Comparison of ENCODE assay signal across 30 cellular contexts in genomic region chr15:65366122-65366892, GRCh38. TPM values are rescaled to one million over a fixed set of nuclear protein-coding genes. Genes with fewer than 3 reads are reported as not detected.
DNase-seq lines count a peak whose midpoint lies in the region; ATAC-seq and TF ChIP-seq lines count a peak whose summit lies in the region.
"Had no signal": no experiment of that assay in that cellular context is flagged by ENCODE, and none has a peak within 500 bp of the region (broad histone marks: within the 10 kb centered on the region; RNA-seq: fewer than 3 reads in every experiment).

No MANE protein-coding gene starts in this region.

- H3K9me2 ChIP-seq in GM23338 (ENCODE audit: insufficient read depth), result no peaks in the 10 kb centered on the region
- H3K9me2 ChIP-seq: SK-N-SH had no signal

- no peaks in the 10 kb centered on the region for H4K20me1 ChIP-seq in GM23338 (replicated peaks; ENCODE audit: insufficient read depth)

- H3K4me1 ChIP-seq in GM23338 (ENCODE audit: insufficient read depth) (peaks cover 83% of the 10 kb centered on the region), RWPE2 (ENCODE audit: insufficient read depth, poor library complexity, severe bottlenecking) (no peaks in the 10 kb centered on the region)
- H3K4me1 ChIP-seq: A549, psoas muscle, vagina had no signal

- peak overlapping the region; percentile 33; the same call in 1 of the 2 replicates for H3K4me3 ChIP-seq in GM23338
- H3K4me3 ChIP-seq in RWPE2 (ENCODE audit: severe bottlenecking), result no peak overlapping the region
- H3K4me3 ChIP-seq: A549, dorsolateral prefrontal cortex, psoas muscle, vagina had no signal

- peaks cover 20% of the 10 kb centered on the region for H3K36me3 Mint-ChIP-seq in GM23338 (ENCODE audit: low read depth)
- no peaks in the 10 kb centered on the region for H3K36me3 Mint-ChIP-seq in memory B cell
- H3K36me3 Mint-ChIP-seq in activated naive CD4-positive, alpha-beta T cell treated with anti-CD3 and anti-CD28 coated beads for 36 hours (ENCODE audit: low read depth), result no peaks in the 10 kb centered on the region
- H3K36me3 Mint-ChIP-seq: activated naive CD8-positive, alpha-beta T cell treated with anti-CD3 and anti-CD28 coated beads, Interleukin-2, amount 10 ng/mL, durations not matched to agents 7 days and 5 days had no signal

- CTCF ChIA-PET in activated naive CD4-positive, alpha-beta T cell treated with anti-CD3 and anti-CD28 coated beads for 36 hours (lab: Charles Lee), result interaction anchor here (0.6 to 1.3 kb wide), 2 partner anchors 19 to 342 kb away, joined by 3 to 4 read pairs; no protein-coding TSS in a partner anchor

- intact Hi-C loops in posterior vena cava (cut with DNase I), result no loop called here
- intact Hi-C loops in activated naive CD4-positive, alpha-beta T cell treated with anti-CD3 and anti-CD28 coated beads for 36 hours (cut with micrococcal nuclease), result no loop called here

- ATAC-seq in GM23338 (no peak), RWPE2 (ENCODE audit: low read depth) (no peak), memory B cell (ENCODE audit: low read depth) (no peak), HG03139 (IDR thresholded peaks at IDR 0.05; ENCODE audit: unreplicated experiment) (no peak), GM21737 (IDR thresholded peaks at IDR 0.05; ENCODE audit: unreplicated experiment) (no peak)
- ATAC-seq: A549; activated CD4-positive, alpha-beta T cell treated with anti-CD3 and anti-CD28 coated beads for 36 hours; psoas muscle had no signal

- H3K36me3 ChIP-seq in GM23338 (ENCODE audit: insufficient read depth) (no peaks in the 10 kb centered on the region), RWPE2 (ENCODE audit: low read depth) (no peaks in the 10 kb centered on the region)
- H3K36me3 ChIP-seq: neutrophil, vagina had no signal

- H3F3A ChIP-seq in GM23338 (replicated peaks; ENCODE audit: low read depth), result peaks cover 28% of the 10 kb centered on the region; the same call in 1 of the 2 replicates

- H2AFZ ChIP-seq in GM23338, result no peak overlapping the region

- H3K4me2 ChIP-seq in GM23338, result peak overlapping the region; percentile 73
- H3K4me2 ChIP-seq: A549, KMS-11, SK-N-SH had no signal

- H3K27ac Mint-ChIP-seq in GM23338, result peak overlapping the region; percentile 81
- H3K27ac Mint-ChIP-seq in memory B cell, result peak overlapping the region; percentile 12
- no peak overlapping the region for H3K27ac Mint-ChIP-seq in activated naive CD4-positive, alpha-beta T cell treated with anti-CD3 and anti-CD28 coated beads for 36 hours
- H3K27ac Mint-ChIP-seq: activated CD4-positive, alpha-beta T cell treated with anti-CD3 and anti-CD28 coated beads for 36 hours; activated naive CD8-positive, alpha-beta T cell treated with anti-CD3 and anti-CD28 coated beads, Interleukin-2, amount 10 ng/mL, durations not matched to agents 7 days and 5 days; CD4-positive, alpha-beta T cell; T-helper 1 cell treated with Interleukin-12 subunit alpha and Interleukin-12 subunit beta and Interleukin-4 antibody, amounts not matched to agents 30 μg/mL and 1 μg/mL, for 36 hours had no signal

- H3K27ac ChIP-seq in GM23338 (ENCODE audit: low read depth) (peak overlapping the region; percentile 85; the same call in 1 of the 2 replicates), RWPE2 (ENCODE audit: poor library complexity, severe bottlenecking) (no peak overlapping the region)
- H3K27ac ChIP-seq: A549, KMS-11, neutrophil, psoas muscle, vagina had no signal

- DNase-seq in GM23338 (ENCODE audit: low spot score) (peak; percentile 27), RWPE2 (ENCODE audit: low spot score) (peak; percentile 59), memory B cell (ENCODE audit: low spot score in 2 of 2) (no peak), posterior vena cava (ENCODE audit: low spot score) (peak; percentile 65)
- no peak for DNase-seq in activated naive CD4-positive, alpha-beta T cell treated with anti-CD3 and anti-CD28 coated beads for 36 hours
- no peak for DNase-seq in activated CD4-positive, alpha-beta T cell treated with anti-CD3 and anti-CD28 coated beads for 1 hour
- DNase-seq: activated CD4-positive, alpha-beta T cell treated with anti-CD3 and anti-CD28 coated beads for 36 hours; activated effector memory CD4-positive, alpha-beta T cell treated with anti-CD3 and anti-CD28 coated beads, Interleukin-2, amount 50 U/mL, for 16 hours; activated naive CD8-positive, alpha-beta T cell treated with anti-CD3 and anti-CD28 coated beads, Interleukin-2, amount 10 ng/mL, durations not matched to agents 7 days and 5 days; activated T-cell treated with anti-CD3 and anti-CD28 coated beads for 4 hours; CD4-positive, alpha-beta T cell; MV-4-11; NCI-H1436 treated with DMSO at 0.1 percent for 48 hours; NCI-H2107; NCI-H82; psoas muscle; SK-N-SH; stimulated activated naive CD4-positive, alpha-beta T cell treated with Interleukin-2 at 50 U/mL for 16 hours had no signal

- H3K79me2 ChIP-seq in GM23338 (replicated peaks; ENCODE audit: insufficient read depth), result peaks cover 12% of the 10 kb centered on the region; the same call in 1 of the 2 replicates

- no peaks in the 10 kb centered on the region for H3K9me3 ChIP-seq in RWPE2 (ENCODE audit: severe bottlenecking)
- H3K9me3 ChIP-seq: A549, neutrophil, psoas muscle, SK-N-SH, vagina had no signal

- H3K27me3 Mint-ChIP-seq in GM23338 (ENCODE audit: insufficient read depth, low read depth, poor library complexity) (peaks cover 25% of the 10 kb centered on the region), memory B cell (peaks cover 6% of the 10 kb centered on the region)
- peaks cover 6% of the 10 kb centered on the region for H3K27me3 Mint-ChIP-seq in activated naive CD4-positive, alpha-beta T cell treated with anti-CD3 and anti-CD28 coated beads for 36 hours (ENCODE audit: low read depth)

- H3K27me3 ChIP-seq in GM23338 (ENCODE audit: insufficient read depth) (peaks cover 14% of the 10 kb centered on the region), RWPE2 (ENCODE audit: insufficient read depth, poor library complexity, severe bottlenecking) (no peaks in the 10 kb centered on the region)
- H3K27me3 ChIP-seq: dorsolateral prefrontal cortex, vagina had no signal

- H3K4me1 Mint-ChIP-seq in GM23338, result peaks cover 79% of the 10 kb centered on the region
- H3K4me1 Mint-ChIP-seq in memory B cell, result peaks cover 4% of the 10 kb centered on the region
- no peaks in the 10 kb centered on the region for H3K4me1 Mint-ChIP-seq in activated naive CD4-positive, alpha-beta T cell treated with anti-CD3 and anti-CD28 coated beads for 36 hours (ENCODE audit: low read depth)
- H3K4me1 Mint-ChIP-seq: activated CD4-positive, alpha-beta T cell treated with anti-CD3 and anti-CD28 coated beads for 36 hours had no signal

- H3K4me3 Mint-ChIP-seq in GM23338 (peak overlapping the region; percentile 23), memory B cell (no peak overlapping the region)
- H3K4me3 Mint-ChIP-seq in activated naive CD4-positive, alpha-beta T cell treated with anti-CD3 and anti-CD28 coated beads for 36 hours, result no peak overlapping the region
- H3K4me3 Mint-ChIP-seq: activated CD4-positive, alpha-beta T cell treated with anti-CD3 and anti-CD28 coated beads for 36 hours; activated naive CD8-positive, alpha-beta T cell treated with anti-CD3 and anti-CD28 coated beads, Interleukin-2, amount 10 ng/mL, durations not matched to agents 7 days and 5 days; CD4-positive, alpha-beta T cell; T-helper 1 cell treated with Interleukin-12 subunit alpha and Interleukin-12 subunit beta and Interleukin-4 antibody, amounts not matched to agents 30 μg/mL and 1 μg/mL, for 36 hours had no signal

- no peaks in the 10 kb centered on the region for H3K9me3 Mint-ChIP-seq in GM23338
- no peaks in the 10 kb centered on the region for H3K9me3 Mint-ChIP-seq in memory B cell
- H3K9me3 Mint-ChIP-seq in activated naive CD4-positive, alpha-beta T cell treated with anti-CD3 and anti-CD28 coated beads for 36 hours, result no peaks in the 10 kb centered on the region
- H3K9me3 Mint-ChIP-seq: activated naive CD8-positive, alpha-beta T cell treated with anti-CD3 and anti-CD28 coated beads, Interleukin-2, amount 10 ng/mL, durations not matched to agents 7 days and 5 days; CD4-positive, alpha-beta T cell; T-helper 1 cell treated with Interleukin-12 subunit alpha and Interleukin-12 subunit beta and Interleukin-4 antibody, amounts not matched to agents 30 μg/mL and 1 μg/mL, for 36 hours had no signal

- TF ChIP-seq CTCF in GM23338 (conservative IDR thresholded peaks at IDR 0.05; ENCODE audit: low read depth in 2 of 2), result no peak
- TF ChIP-seq CTCF in RWPE2 (IDR thresholded peaks at IDR 0.05; ENCODE audit: poor library complexity, severe bottlenecking), result no peak

TF ChIP-seq in GM23338, 12 proteins besides CTCF, POLR2A, EP300 and RAD21 (continues in another document):
- TF ChIP-seq JUNB (IDR thresholded peaks at IDR 0.05; ENCODE audit: unreplicated experiment) (no peak), NANOG (IDR thresholded peaks at IDR 0.05; ENCODE audit: borderline replicate concordance) (no peak)

RNA-seq across cellular contexts. Expression of gene IGDCC3, which starts 11.5 kb away (rescaled TPM):
- 26.3 and 30.7 TPM in 2 replicates for total RNA-seq in GM23338 (2014; rRNA removed; shearing (Covaris generic))
- polyA plus RNA-seq in GM23338 (2016; fragmentation: Nextera tagmentation; extraction: Ambion mirVana), result 15.3 and 16.4 TPM in 2 replicates
- total RNA-seq in posterior vena cava, result not detected
- total RNA-seq in activated naive CD4-positive, alpha-beta T cell treated with anti-CD3 and anti-CD28 coated beads for 36 hours, result not detected
- total RNA-seq: activated CD4-positive, alpha-beta T cell treated with anti-CD3 and anti-CD28 coated beads for 36 hours; activated naive CD8-positive, alpha-beta T cell treated with anti-CD3 and anti-CD28 coated beads, Interleukin-2, amount 10 ng/mL, durations not matched to agents 7 days and 5 days; CD4-positive, alpha-beta T cell; H4; HT-29; lower leg skin; psoas muscle had no signal
- polyA plus RNA-seq: keratinocyte, psoas muscle had no signal

RNA-seq across cellular contexts. Expression of gene IGDCC4, which starts 56.4 kb away (rescaled TPM):
- 8.4 and 9.6 TPM in 2 replicates for total RNA-seq in GM23338 (2014; rRNA removed; shearing (Covaris generic))
- polyA plus RNA-seq in GM23338 (2016; fragmentation: Nextera tagmentation; extraction: Ambion mirVana), result 7.2 and 7.5 TPM in 2 replicates
- 1 to 10 TPM; 1.2 to 4.7 TPM for total RNA-seq in posterior vena cava
- under 1 TPM; 0.17 to 0.41 TPM for total RNA-seq in activated naive CD4-positive, alpha-beta T cell treated with anti-CD3 and anti-CD28 coated beads for 36 hours
- total RNA-seq: CD4-positive, alpha-beta T cell; HT-29 had no signal

Comparison
In these comparisons a context has a peak if more than half of its experiments do, and no peak if none do; other contexts are left out.
1. DNase-seq: peak in GM23338 (single experiment), RWPE2 (single experiment) and posterior vena cava (single experiment); none in memory B cell (0 of 2), activated naive CD4-positive, alpha-beta T cell treated with anti-CD3 and anti-CD28 coated beads for 36 hours (single experiment) and activated CD4-positive, alpha-beta T cell treated with anti-CD3 and anti-CD28 coated beads for 1 hour (single experiment).
2. RNA of gene IGDCC3, which starts 11.5 kb away (total RNA-seq): 26.3 to 30.7 TPM in GM23338; not detected in posterior vena cava and not detected in activated naive CD4-positive, alpha-beta T cell treated with anti-CD3 and anti-CD28 coated beads for 36 hours; every median in the first group is over 10 times any median in the second.